19 cellular contexts compared by ENCODE assay signal in genomic region chr3:7075901-7076300, GRCh38.
A peak's percentile ranks its signal among the peaks of the same experiment; 100 is the strongest.
DNase-seq lines count a peak whose midpoint lies in the region; ATAC-seq and TF ChIP-seq lines count a peak whose summit lies in the region.
"Had no signal": no experiment of that assay in that cellular context is flagged by ENCODE, and none has a peak within 500 bp of the region (broad histone marks: within the 10 kb centered on the region; RNA-seq: fewer than 3 reads in every experiment).

No MANE protein-coding gene starts in this region.

- H3K27me3 ChIP-seq in RWPE2 (ENCODE audit: insufficient read depth, poor library complexity, severe bottlenecking) (no peaks in the 10 kb centered on the region), aorta (ENCODE audit: control insufficient read depth in 1 of 2, insufficient read depth in 2 of 2, low read length in 1 of 2) (no peaks in the 10 kb centered on the region)
- H3K27me3 ChIP-seq: ovary, sigmoid colon had no signal

- H3K9me3 Mint-ChIP-seq in HFFc6: peaks cover 41% of the 10 kb centered on the region
- H3K9me3 Mint-ChIP-seq: stimulated activated naive B cell treated with anti-CD40 and anti-IgM and Interleukin-4, amounts not matched to agents 10 μg/mL and 1 μg/mL and 100 μg/mL, for 72 hours had no signal

- no peak overlapping the region for H3K27ac Mint-ChIP-seq in HFFc6
- H3K27ac Mint-ChIP-seq: activated CD4-positive, alpha-beta T cell treated with anti-CD3 and anti-CD28 coated beads, Interleukin-2, amount 10 ng/mL, durations not matched to agents 7 days and 5 days; naive thymus-derived CD4-positive, alpha-beta T cell; stimulated activated naive B cell treated with anti-CD40 and anti-IgM and Interleukin-4, amounts not matched to agents 10 μg/mL and 1 μg/mL and 100 μg/mL, for 72 hours; T-cell had no signal

- H3K9me3 ChIP-seq in RWPE2 (ENCODE audit: severe bottlenecking): peaks cover 2% of the 10 kb centered on the region
- no peaks in the 10 kb centered on the region for H3K9me3 ChIP-seq in aorta (ENCODE audit: control insufficient read depth, low read length)
- H3K9me3 ChIP-seq: ovary, sigmoid colon had no signal

- H3K36me3 Mint-ChIP-seq in HFFc6 (ENCODE audit: low read depth): no peaks in the 10 kb centered on the region
- H3K36me3 Mint-ChIP-seq: naive thymus-derived CD4-positive, alpha-beta T cell; stimulated activated naive B cell treated with anti-CD40 and anti-IgM and Interleukin-4, amounts not matched to agents 10 μg/mL and 1 μg/mL and 100 μg/mL, for 72 hours; T-cell had no signal

- TF ChIP-seq CTCF in HFFc6 (IDR thresholded peaks at IDR 0.05) (peak; percentile 31; the same call in 1 of the 2 replicates), RWPE2 (IDR thresholded peaks at IDR 0.05; ENCODE audit: poor library complexity, severe bottlenecking) (peak; percentile 27), epithelial cell of proximal tubule (conservative IDR thresholded peaks at IDR 0.05; ENCODE audit: low read depth, low read length) (peak; percentile 53)

- H3K27me3 Mint-ChIP-seq in HFFc6 (ENCODE audit: insufficient read depth): no peaks in the 10 kb centered on the region
- H3K27me3 Mint-ChIP-seq: activated CD4-positive, alpha-beta T cell treated with anti-CD3 and anti-CD28 coated beads, Interleukin-2, amount 10 ng/mL, durations not matched to agents 7 days and 5 days; naive thymus-derived CD4-positive, alpha-beta T cell; stimulated activated naive B cell treated with anti-CD40 and anti-IgM and Interleukin-4, amounts not matched to agents 10 μg/mL and 1 μg/mL and 100 μg/mL, for 72 hours; T-cell had no signal

- H3K4me3 Mint-ChIP-seq in HFFc6: no peak overlapping the region
- H3K4me3 Mint-ChIP-seq: activated CD4-positive, alpha-beta T cell treated with anti-CD3 and anti-CD28 coated beads, Interleukin-2, amount 10 ng/mL, durations not matched to agents 7 days and 5 days; naive thymus-derived CD4-positive, alpha-beta T cell; stimulated activated naive B cell treated with anti-CD40 and anti-IgM and Interleukin-4, amounts not matched to agents 10 μg/mL and 1 μg/mL and 100 μg/mL, for 72 hours; T-cell had no signal

- no peak overlapping the region for H3K27ac ChIP-seq in RWPE2 (ENCODE audit: poor library complexity, severe bottlenecking)
- no peak overlapping the region for H3K27ac ChIP-seq in aorta (ENCODE audit: low read depth in 1 of 2, low read length in 2 of 2)
- H3K27ac ChIP-seq: ovary, sigmoid colon had no signal

- 81 to 88% methylated on average over 1 of the region's 1 CpG for WGBS in aorta, 2 donors

- DNase-seq in D341Med (ENCODE audit: low spot score) (peak; percentile 21), HFFc6 (no peak), RWPE2 (ENCODE audit: low spot score) (no peak), epithelial cell of proximal tubule (ENCODE audit: low read depth) (no peak), posterior vena cava (ENCODE audit: low spot score) (no peak), cortex of kidney (lab: John Stamatoyannopoulos, UW) (no peak), aorta (no peak)
- DNase-seq: activated CD4-positive, alpha-beta T cell treated with anti-CD3 and anti-CD28 coated beads, Interleukin-2, amount 10 ng/mL, durations not matched to agents 7 days and 5 days; activated naive CD4-positive, alpha-beta T cell treated with Interleukin-2 at 50 U/mL for 16 hours; cerebellar nuclear complex; DMS79 treated with DMSO at 0.1 percent for 48 hours; kidney; naive thymus-derived CD4-positive, alpha-beta T cell; NCI-H146; ovary; sigmoid colon; stimulated activated naive B cell treated with anti-CD40 and anti-IgM and Interleukin-4, amounts not matched to agents 10 μg/mL and 1 μg/mL and 100 μg/mL, for 72 hours; T-cell had no signal

- ATAC-seq in RWPE2 (ENCODE audit: low read depth) (no peak), GM21390 (IDR thresholded peaks at IDR 0.05; ENCODE audit: unreplicated experiment) (no peak), aorta (ENCODE audit: low FRiP score) (no peak)
- ATAC-seq: naive thymus-derived CD4-positive, alpha-beta T cell; stimulated activated naive B cell treated with anti-CD40 and anti-IgM and Interleukin-4, amounts not matched to agents 10 μg/mL and 1 μg/mL and 100 μg/mL, for 72 hours; T-cell had no signal

- H3K4me1 Mint-ChIP-seq in HFFc6 (ENCODE audit: low read depth): no peaks in the 10 kb centered on the region
- H3K4me1 Mint-ChIP-seq: activated CD4-positive, alpha-beta T cell treated with anti-CD3 and anti-CD28 coated beads, Interleukin-2, amount 10 ng/mL, durations not matched to agents 7 days and 5 days; stimulated activated naive B cell treated with anti-CD40 and anti-IgM and Interleukin-4, amounts not matched to agents 10 μg/mL and 1 μg/mL and 100 μg/mL, for 72 hours; T-cell had no signal

- H3K4me3 ChIP-seq in RWPE2 (ENCODE audit: severe bottlenecking): no peak overlapping the region
- no peak overlapping the region for H3K4me3 ChIP-seq in epithelial cell of proximal tubule (ENCODE audit: low read depth, low read length)
- no peak overlapping the region for H3K4me3 ChIP-seq in aorta (ENCODE audit: low read length in 2 of 2)
- H3K4me3 ChIP-seq: ovary, sigmoid colon had no signal

- H3K4me1 ChIP-seq in RWPE2 (ENCODE audit: insufficient read depth, poor library complexity, severe bottlenecking) (no peaks in the 10 kb centered on the region), aorta (ENCODE audit: control insufficient read depth in 1 of 2, insufficient read depth in 2 of 2, low read length in 2 of 2) (no peaks in the 10 kb centered on the region)
- H3K4me1 ChIP-seq: sigmoid colon had no signal

- no peaks in the 10 kb centered on the region for H3K36me3 ChIP-seq in RWPE2 (ENCODE audit: low read depth)
- no peaks in the 10 kb centered on the region for H3K36me3 ChIP-seq in aorta (ENCODE audit: control insufficient read depth in 1 of 2, insufficient read depth in 2 of 2, low read length in 1 of 2)
- H3K36me3 ChIP-seq: ovary, sigmoid colon had no signal

- intact Hi-C loops in posterior vena cava (cut with DNase I) (no loop called here), aorta (cut with DNase I) (no loop called here)
